24 cellular contexts compared by ENCODE assay signal in genomic region chr20:57075181-57075580, GRCh38.
"Had no signal": no experiment of that assay in that cellular context is flagged by ENCODE, and none has a peak within 500 bp of the region (broad histone marks: within the 10 kb centered on the region; RNA-seq: fewer than 3 reads in every experiment).

No MANE protein-coding gene starts in this region.

- ATAC-seq: K562 had no signal

- FAIRE-seq: K562, RCC 7860 had no signal

- H3K27ac ChIP-seq: HL-60, KMS-11 had no signal

- H3K9ac ChIP-seq: KMS-11, SK-N-SH had no signal

- H3K9me2 ChIP-seq: SK-N-SH had no signal

- H3K4me3 Mint-ChIP-seq: IgD-negative memory B cell had no signal

- DNase-seq: Kasumi-1; MM.1S; NCI-H1092 treated with DMSO at 0.1 percent for 48 hours; NCI-H1436; NCI-H187; NCI-H2029; NCI-H2081 treated with DMSO at 0.1 percent for 48 hours; NCI-H2171; NCI-H226; NCI-H446; NCI-H510A; NCI-H524 treated with DMSO at 0.1 percent for 48 hours; NCI-H69; NCI-H774; NK-92 treated with Interleukin-12 subunit alpha and Interleukin-12 subunit beta, amount 100 ng/mL, for 24 hours; RPMI8226; SHP77; SK-N-SH; SW 1271 had no signal

- H3K4me2 ChIP-seq: KMS-11 had no signal

- H3K36me3 Mint-ChIP-seq: IgD-negative memory B cell had no signal

- H3K4me3 ChIP-seq: K562 had no signal
